1 cellular context compared by ENCODE assay signal in genomic region chr9:27586200-27586599, GRCh38.
TF ChIP-seq lines count a peak whose summit lies in the region.

No MANE protein-coding gene starts in this region.

TF ChIP-seq in K562, 482 proteins besides CTCF, POLR2A, EP300 and RAD21:
- TF ChIP-seq ERF (CRISPR knock-in tag; IDR thresholded peaks at IDR 0.05): no peak
- TF ChIP-seq MCM2 (IDR thresholded peaks at IDR 0.05; ENCODE audit: low read depth): no peak
- no peak for TF ChIP-seq FOSL1 (tag; conservative IDR thresholded peaks at IDR 0.05)
- no peak for TF ChIP-seq AFF1 (IDR thresholded peaks at IDR 0.05; ENCODE audit: low read depth in 1 of 2, partially characterized antibody in 2 of 2)
- no peak for TF ChIP-seq YY1 (IDR thresholded peaks at IDR 0.05; ENCODE audit: borderline replicate concordance in 1 of 3, control insufficient read depth in 1 of 3, extremely low read depth in 1 of 3, insufficient read depth in 3 of 3, insufficient read length in 1 of 3, insufficient replicate concordance in 2 of 3, low read depth in 1 of 3, low read length in 2 of 3)
- no peak for TF ChIP-seq NFATC3 (IDR thresholded peaks at IDR 0.05)
- no peak for TF ChIP-seq DDX20 (tag; IDR thresholded peaks at IDR 0.05; ENCODE audit: low read depth)
- TF ChIP-seq THRA (IDR thresholded peaks at IDR 0.05): no peak
- no peak for TF ChIP-seq TCF15 (CRISPR knock-in tag; IDR thresholded peaks at IDR 0.05)
- TF ChIP-seq PHF20 (IDR thresholded peaks at IDR 0.05; ENCODE audit: partially characterized antibody): no peak
- no peak for TF ChIP-seq FUS (optimal IDR thresholded peaks at IDR 0.05; ENCODE audit: low read depth, low read length)
- no peak for TF ChIP-seq ZBTB7A (IDR thresholded peaks at IDR 0.05; ENCODE audit: borderline replicate concordance, control insufficient read depth, low read depth, low read length)
